ENCODE assay signal across 12 cellular contexts in genomic region chr9:14318934-14319513, GRCh38. TPM values are rescaled to one million over a fixed set of nuclear protein-coding genes. Genes with fewer than 3 reads are reported as not detected.
DNase-seq lines count a peak whose midpoint lies in the region; ATAC-seq and TF ChIP-seq lines count a peak whose summit lies in the region.
"Had no signal": no experiment of that assay in that cellular context is flagged by ENCODE, and none has a peak within 500 bp of the region (broad histone marks: within the 10 kb centered on the region; RNA-seq: fewer than 3 reads in every experiment).

No MANE protein-coding gene starts in this region.

- no peaks in the 10 kb centered on the region for H3K27me3 ChIP-seq in PC-3 (ENCODE audit: low read length)

- ATAC-seq in PC-3 (no peak), GM21619 (IDR thresholded peaks at IDR 0.05; ENCODE audit: unreplicated experiment) (no peak)
- no peak for ATAC-seq in naive thymus-derived CD8-positive, alpha-beta T cell

- CTCF ChIA-PET in PC-3 (lab: Charles Lee): no interaction called here

- H3K4me3 Mint-ChIP-seq in naive thymus-derived CD8-positive, alpha-beta T cell: peak overlapping the region in 1 of 10 donors; percentile 1
- H3K4me3 Mint-ChIP-seq: activated B cell treated with CpG ODN at 0.5 μM for 24 hours; central memory CD8-positive, alpha-beta T cell had no signal

- intact Hi-C loops in PC-3 (cut with micrococcal nuclease): loop anchor here (10.0 kb wide), 1 partner anchor 284 kb away; no protein-coding TSS in a partner anchor

- peaks cover 0 to 9% (median 0%) of the 10 kb centered on the region in 3 donors for H3K36me3 Mint-ChIP-seq in naive thymus-derived CD8-positive, alpha-beta T cell

- H3K27me3 Mint-ChIP-seq in naive thymus-derived CD8-positive, alpha-beta T cell: peaks cover 39 to 52% (median 47%) of the 10 kb centered on the region in 5 donors

- peaks cover 53% of the 10 kb centered on the region for H3K4me1 ChIP-seq in PC-3 (ENCODE audit: insufficient read depth, low read length)
- H3K4me1 ChIP-seq: Caco-2 had no signal

- in situ Hi-C loops in Caki2 (cut with HindIII; ENCODE audit: low pct_unique_long_range_greater_than_20kb, low sequenced_read_pairs): no loop called here

- H2AFZ ChIP-seq in PC-3 (ENCODE audit: low read length): no peak overlapping the region

- peaks cover 6% of the 10 kb centered on the region for H3F3A ChIP-seq in PC-3 (ENCODE audit: low read length, unreplicated experiment)

- no TSS peak for BruUV-seq in PC-3 (replicated peaks; lab: Mats Ljungman, UMichigan)

- H3K9me3 ChIP-seq in PC-3 (ENCODE audit: low read length): no peaks in the 10 kb centered on the region
- H3K9me3 ChIP-seq: Caco-2 had no signal

- no peaks in the 10 kb centered on the region for H3K36me3 ChIP-seq in PC-3 (ENCODE audit: low read depth, low read length)

- peaks cover 11 to 30% (median 25%) of the 10 kb centered on the region in 4 donors for H3K4me1 Mint-ChIP-seq in naive thymus-derived CD8-positive, alpha-beta T cell

- H3K9me2 ChIP-seq in PC-3 (replicated peaks; ENCODE audit: low read length): no peaks in the 10 kb centered on the region

- peak overlapping the region; percentile 52 for H3K9ac ChIP-seq in PC-3 (ENCODE audit: low read length)

- peak overlapping the region; percentile 98 for H3K4me2 ChIP-seq in PC-3 (ENCODE audit: low read length)

- H3K4me3 ChIP-seq in PC-3 (ENCODE audit: low read length): peak overlapping the region; percentile 86; the same call in 1 of the 2 replicates
- H3K4me3 ChIP-seq in fibroblast of pulmonary artery (replicated peaks; ENCODE audit: low read depth, low read length): peak overlapping the region; percentile 67
- no peak overlapping the region for H3K4me3 ChIP-seq in skin epidermis

- peak overlapping the region; percentile 84 for H3K27ac ChIP-seq in PC-3 (ENCODE audit: low read length)
- H3K27ac ChIP-seq in skin epidermis: peak overlapping the region in 13 of 21 experiments; percentile 22 to 99 (median 83)

- TF ChIP-seq CTCF in PC-3 (conservative IDR thresholded peaks at IDR 0.05; ENCODE audit: low read depth, low read length) (no peak), fibroblast of pulmonary artery (IDR thresholded peaks at IDR 0.05; ENCODE audit: low read length, missing control alignments) (no peak)

- no peaks in the 10 kb centered on the region for H4K20me1 ChIP-seq in PC-3 (ENCODE audit: low read length)

- H3K79me2 ChIP-seq in PC-3 (ENCODE audit: low read length): peaks cover 38% of the 10 kb centered on the region

- peaks cover 0 to 8% (median 0%) of the 10 kb centered on the region in 9 donors for H3K9me3 Mint-ChIP-seq in naive thymus-derived CD8-positive, alpha-beta T cell
- H3K9me3 Mint-ChIP-seq: activated B cell treated with CpG ODN at 0.5 μM for 24 hours; central memory CD8-positive, alpha-beta T cell had no signal

- POLR2A ChIA-PET in PC-3 (lab: Charles Lee; ENCODE audit: unreplicated experiment): no interaction called here
- POLR2A ChIA-PET in naive thymus-derived CD8-positive, alpha-beta T cell (lab: Charles Lee): no interaction called here

- peak; percentile 58 for DNase-seq in Caki2 (ENCODE audit: low read depth)
- DNase-seq in PC-3: no peak
- DNase-seq in fibroblast of pulmonary artery (ENCODE audit: low read depth): no peak
- DNase-seq in naive thymus-derived CD8-positive, alpha-beta T cell: no peak
- DNase-seq in NCI-H2227 treated with DMSO at 0.1 percent for 48 hours (lab: John Stamatoyannopoulos, UW): no peak
- no peak for DNase-seq in NCI-H128 (lab: John Stamatoyannopoulos, UW; ENCODE audit: unreplicated experiment)
- DNase-seq: activated B cell treated with CpG ODN at 0.5 μM for 24 hours, Caco-2, NCI-H2029 treated with DMSO at 0.1 percent for 48 hours had no signal

- H3K27ac Mint-ChIP-seq in naive thymus-derived CD8-positive, alpha-beta T cell: no peak overlapping the region
- H3K27ac Mint-ChIP-seq: activated B cell treated with CpG ODN at 0.5 μM for 24 hours had no signal

RNA-seq across cellular contexts. Expression of gene NFIB, which starts 5.1 kb away (rescaled TPM):
- 15.4 and 16.4 TPM in 2 replicates for total RNA-seq in Caki2 (2014; rRNA removed; shearing (Covaris generic); ENCODE audit: low replicate concordance)
- total RNA-seq in PC-3 (2014; rRNA removed): 18.6 and 25.3 TPM in 2 replicates
- not detected for total RNA-seq in naive thymus-derived CD8-positive, alpha-beta T cell
- polyA plus RNA-seq in naive thymus-derived CD8-positive, alpha-beta T cell: under 1 TPM in 1 of 3 donors, not detected in 2; 0.22 TPM
- total RNA-seq: activated B cell treated with CpG ODN at 0.5 μM for 24 hours had no signal

Comparison
In these comparisons a context has a peak if more than half of its experiments do, and no peak if none do; other contexts are left out.
1. H3K4me3 ChIP-seq: peak in PC-3 (single experiment) and fibroblast of pulmonary artery (single experiment); none in skin epidermis (0 of 7).
2. RNA of gene NFIB, which starts 5.1 kb away (total RNA-seq): 18.6 to 25.3 TPM in PC-3 and 15.4 to 16.4 TPM in Caki2; not detected in naive thymus-derived CD8-positive, alpha-beta T cell; every median in the first group is over 10 times any median in the second.